Comparison of ENCODE assay signal across 1 cellular context in genomic region chr20:14963262-14963663, GRCh38.
TF ChIP-seq lines count a peak whose summit lies in the region.

No MANE protein-coding gene starts in this region.

TF ChIP-seq in H1, 55 proteins besides CTCF, POLR2A, EP300 and RAD21:
- TF ChIP-seq FOSL1 (IDR thresholded peaks at IDR 0.05; ENCODE audit: insufficient read depth, low read depth, low read length) (no peak), SP1 (IDR thresholded peaks at IDR 0.05; ENCODE audit: low read depth, low read length) (no peak)
